In the genomic region with DNA sequence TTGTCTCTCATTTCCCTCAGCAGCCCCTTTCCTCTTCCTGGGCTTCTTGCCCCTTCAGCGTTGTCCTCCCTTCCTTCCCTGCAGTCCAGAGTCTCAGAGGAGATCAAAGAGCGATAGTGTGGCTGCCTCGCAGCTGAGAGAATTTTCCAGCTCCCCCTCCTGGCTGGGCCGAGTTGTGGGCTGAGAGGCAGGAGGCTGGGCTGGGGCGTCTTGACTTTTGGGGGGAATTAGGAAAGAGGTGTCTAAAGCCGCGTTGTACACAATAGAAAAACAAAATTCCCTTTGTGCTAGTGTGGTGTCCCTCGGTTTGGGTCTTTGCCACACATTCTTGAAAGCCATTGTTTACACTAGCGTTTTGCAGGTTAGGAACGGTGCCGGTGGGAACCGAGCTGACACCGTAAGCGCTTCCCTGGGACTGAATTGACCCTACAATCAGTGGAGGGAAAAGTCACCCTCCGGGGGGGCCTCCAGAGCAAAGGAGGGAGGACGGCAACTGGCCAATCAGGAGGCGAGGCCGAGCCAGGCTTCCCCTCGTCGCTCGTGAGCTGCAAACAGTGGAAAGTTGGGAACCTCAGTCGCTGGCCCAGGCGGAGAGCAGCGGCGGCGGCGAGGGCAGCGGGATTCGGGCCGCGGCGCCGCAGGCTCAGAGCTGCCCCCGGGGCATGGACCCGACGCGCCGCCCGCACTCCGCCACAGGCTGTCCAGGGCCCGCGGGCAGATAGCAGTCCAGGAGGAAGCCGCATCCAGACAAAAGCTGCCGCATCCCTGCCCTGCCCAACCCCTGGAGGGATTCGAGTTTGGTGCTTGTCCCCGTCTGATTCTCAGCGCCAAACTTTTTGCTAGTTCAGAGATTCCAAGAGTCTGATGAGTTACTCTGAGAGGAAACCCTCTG, we compare ENCODE assay signal across 8 cellular contexts. TPM values are rescaled to one million over a fixed set of nuclear protein-coding genes. Genes with fewer than 3 reads are reported as not detected.
A peak's percentile ranks its signal among the peaks of the same experiment; 100 is the strongest.
DNase-seq lines count a peak whose midpoint lies in the region; ATAC-seq and TF ChIP-seq lines count a peak whose summit lies in the region.

A gene (plus strand): TSS at position 574 of the 892 bp plus-strand sequence. CDS start 389 bp downstream, outside the sequence.

- ATAC-seq in stimulated activated memory B cell treated with anti-CD40 and anti-IgM and Interleukin-4, amounts not matched to agents 10 μg/mL and 1 μg/mL and 100 μg/mL, for 72 hours, result peak; percentile 50
- ATAC-seq in HG02840 (IDR thresholded peaks at IDR 0.05; ENCODE audit: low FRiP score, unreplicated experiment) (no peak), GM21529 (IDR thresholded peaks at IDR 0.05; ENCODE audit: unreplicated experiment) (no peak)

- peaks cover 20% of the 10 kb centered on the region for H3K9me3 Mint-ChIP-seq in stimulated activated memory B cell treated with anti-CD40 and anti-IgM and Interleukin-4, amounts not matched to agents 10 μg/mL and 1 μg/mL and 100 μg/mL, for 72 hours

- H3K9ac ChIP-seq in liver (ENCODE audit: low read depth in 1 of 2, low read length in 2 of 2), result peak within 1 kb of the TSS; percentile 39 to 61

- no peak for TF ChIP-seq CTCF in liver (IDR thresholded peaks at IDR 0.05; ENCODE audit: low read depth, low read length, missing input control)

- peak; percentile 31 to 47 for TF ChIP-seq RAD21 in liver (IDR thresholded peaks at IDR 0.05)

- peaks cover 15% of the 10 kb centered on the region for H3K36me3 Mint-ChIP-seq in stimulated activated memory B cell treated with anti-CD40 and anti-IgM and Interleukin-4, amounts not matched to agents 10 μg/mL and 1 μg/mL and 100 μg/mL, for 72 hours

- 1% methylated on average over 47 of the region's 47 CpGs for WGBS in liver

- H3K27ac ChIP-seq in liver (ENCODE audit: low read depth in 1 of 2, low read length in 2 of 2), result peak within 1 kb of the TSS; percentile 10 to 50

- peaks cover 68% of the 10 kb centered on the region for H3K27me3 Mint-ChIP-seq in stimulated activated memory B cell treated with anti-CD40 and anti-IgM and Interleukin-4, amounts not matched to agents 10 μg/mL and 1 μg/mL and 100 μg/mL, for 72 hours

- H3K36me3 ChIP-seq in MG63, result no peaks in the 10 kb centered on the region
- H3K36me3 ChIP-seq in liver (ENCODE audit: control insufficient read depth in 4 of 4, insufficient read depth in 3 of 4, low read depth in 1 of 4, low read length in 3 of 4), result no peaks in the 10 kb centered on the region

- peaks cover 0 to 17% (median 8%) of the 10 kb centered on the region in 4 donors for H3K4me1 ChIP-seq in liver (ENCODE audit: control insufficient read depth in 4 of 4, insufficient read depth in 4 of 4, low read length in 3 of 4)

- H3K27me3 ChIP-seq in MG63 (peaks cover 14% of the 10 kb centered on the region), liver (ENCODE audit: control insufficient read depth in 4 of 4, insufficient read depth in 4 of 4, low read length in 3 of 4) (peaks cover 0 to 5% (median 1%) of the 10 kb centered on the region in 4 donors)

- H3K27ac Mint-ChIP-seq in stimulated activated memory B cell treated with anti-CD40 and anti-IgM and Interleukin-4, amounts not matched to agents 10 μg/mL and 1 μg/mL and 100 μg/mL, for 72 hours, result peak within 1 kb of the TSS; percentile 9

- peak within 1 kb of the TSS; percentile 61 for H3K4me3 Mint-ChIP-seq in stimulated activated memory B cell treated with anti-CD40 and anti-IgM and Interleukin-4, amounts not matched to agents 10 μg/mL and 1 μg/mL and 100 μg/mL, for 72 hours

- peaks cover 25% of the 10 kb centered on the region for H3K4me1 Mint-ChIP-seq in stimulated activated memory B cell treated with anti-CD40 and anti-IgM and Interleukin-4, amounts not matched to agents 10 μg/mL and 1 μg/mL and 100 μg/mL, for 72 hours

- peak; percentile 60 for DNase-seq in GM04504 (ENCODE audit: low read depth)
- DNase-seq in MG63, result peak; percentile 57
- peak; percentile 38 for DNase-seq in UCSD-AML1 (lab: John Stamatoyannopoulos, UW; ENCODE audit: unreplicated experiment)
- peak; percentile 91 for DNase-seq in ecto neural progenitor cell (ENCODE audit: low spot score)

- H3K4me3 ChIP-seq in MG63, result peak within 1 kb of the TSS; percentile 45
- peak within 1 kb of the TSS; percentile 48 to 76 (median 49) for H3K4me3 ChIP-seq in liver (ENCODE audit: low read depth in 1 of 3, low read length in 3 of 3)

- H3K9me3 ChIP-seq in MG63 (peaks cover 5% of the 10 kb centered on the region), liver (ENCODE audit: control insufficient read depth in 4 of 4, low read length in 3 of 4) (no peaks in the 10 kb centered on the region)

TF ChIP-seq in liver, 16 proteins besides CTCF, POLR2A, EP300 and RAD21:
- no peak for TF ChIP-seq FOXA1 (IDR thresholded peaks at IDR 0.05)
- TF ChIP-seq, protein P1, sequence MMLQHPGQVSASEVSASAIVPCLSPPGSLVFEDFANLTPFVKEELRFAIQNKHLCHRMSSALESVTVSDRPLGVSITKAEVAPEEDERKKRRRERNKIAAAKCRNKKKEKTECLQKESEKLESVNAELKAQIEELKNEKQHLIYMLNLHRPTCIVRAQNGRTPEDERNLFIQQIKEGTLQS (IDR thresholded peaks at IDR 0.05), result no peak
- TF ChIP-seq GABPA (IDR thresholded peaks at IDR 0.05 in 1 of 2, conservative IDR thresholded peaks at IDR 0.05 in 1 of 2), result no peak
- TF ChIP-seq, protein P2, sequence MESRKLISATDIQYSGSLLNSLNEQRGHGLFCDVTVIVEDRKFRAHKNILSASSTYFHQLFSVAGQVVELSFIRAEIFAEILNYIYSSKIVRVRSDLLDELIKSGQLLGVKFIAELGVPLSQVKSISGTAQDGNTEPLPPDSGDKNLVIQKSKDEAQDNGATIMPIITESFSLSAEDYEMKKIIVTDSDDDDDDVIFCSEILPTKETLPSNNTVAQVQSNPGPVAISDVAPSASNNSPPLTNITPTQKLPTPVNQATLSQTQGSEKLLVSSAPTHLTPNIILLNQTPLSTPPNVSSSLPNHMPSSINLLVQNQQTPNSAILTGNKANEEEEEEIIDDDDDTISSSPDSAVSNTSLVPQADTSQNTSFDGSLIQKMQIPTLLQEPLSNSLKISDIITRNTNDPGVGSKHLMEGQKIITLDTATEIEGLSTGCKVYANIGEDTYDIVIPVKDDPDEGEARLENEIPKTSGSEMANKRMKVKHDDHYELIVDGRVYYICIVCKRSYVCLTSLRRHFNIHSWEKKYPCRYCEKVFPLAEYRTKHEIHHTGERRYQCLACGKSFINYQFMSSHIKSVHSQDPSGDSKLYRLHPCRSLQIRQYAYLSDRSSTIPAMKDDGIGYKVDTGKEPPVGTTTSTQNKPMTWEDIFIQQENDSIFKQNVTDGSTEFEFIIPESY (IDR thresholded peaks at IDR 0.05), result no peak
- TF ChIP-seq HNF4G (IDR thresholded peaks at IDR 0.05), result no peak
- TF ChIP-seq, protein P3, sequence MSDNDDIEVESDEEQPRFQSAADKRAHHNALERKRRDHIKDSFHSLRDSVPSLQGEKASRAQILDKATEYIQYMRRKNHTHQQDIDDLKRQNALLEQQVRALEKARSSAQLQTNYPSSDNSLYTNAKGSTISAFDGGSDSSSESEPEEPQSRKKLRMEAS (IDR thresholded peaks at IDR 0.05), result peak; percentile 14
- peak; percentile 13 to 20 for TF ChIP-seq RXRA (IDR thresholded peaks at IDR 0.05)
- TF ChIP-seq TAF1 (conservative IDR thresholded peaks at IDR 0.05), result no peak
- TF ChIP-seq SP1 (IDR thresholded peaks at IDR 0.05), result peak; percentile 25

RNA-seq across cellular contexts. Expression of the gene that starts here (rescaled TPM):
- total RNA-seq in MG63 (2014; rRNA removed; shearing (Covaris generic); ENCODE audit: low replicate concordance), result under 0.01 TPM in 1 of 2 replicates, not detected in the other
- 1 to 10 TPM; 4.9 to 6.8 TPM for total RNA-seq in liver
- polyA plus RNA-seq in liver, result 1 to 10 TPM; 1.5 to 2.1 TPM

Comparison
In these comparisons a context has a peak if more than half of its experiments do, and no peak if none do; other contexts are left out.
1. Peak in DNase-seq and H3K4me3 ChIP-seq in MG63; RNA of the gene not detected or under 1 TPM.
2. DNase-seq: peak in every context shown above with its lines; median percentile 91 in ecto neural progenitor cell; 60 in GM04504; 57 in MG63; 38 in UCSD-AML1.